24 cellular contexts compared by ENCODE assay signal in genomic region chr10:131938681-131939080, GRCh38. TPM values are rescaled to one million over a fixed set of nuclear protein-coding genes. Genes with fewer than 3 reads are reported as not detected.
DNase-seq lines count a peak whose midpoint lies in the region; ATAC-seq and TF ChIP-seq lines count a peak whose summit lies in the region.
"Had no signal": no experiment of that assay in that cellular context is flagged by ENCODE, and none has a peak within 500 bp of the region (broad histone marks: within the 10 kb centered on the region; RNA-seq: fewer than 3 reads in every experiment).

No MANE protein-coding gene starts in this region.

- POLR2A ChIA-PET in activated CD8-positive, alpha-beta T cell treated with anti-CD3 and anti-CD28 coated beads for 36 hours (lab: Charles Lee): no interaction called here

- no peaks in the 10 kb centered on the region for H3K27me3 Mint-ChIP-seq in activated CD8-positive, alpha-beta T cell treated with anti-CD3 and anti-CD28 coated beads for 36 hours
- H3K27me3 Mint-ChIP-seq: CD4-positive, CD25-positive, alpha-beta regulatory T cell had no signal

- intact Hi-C loops in cardiac septum (cut with DNase I) (no loop called here), heart right ventricle (cut with DNase I) (loop anchor here in 1 of 10 donors (5.0 kb wide), 1 partner anchor 36 kb away; the partner anchor contains the start of gene PPP2R2D), sciatic nerve (cut with DNase I) (no loop called here)
- intact Hi-C loops in activated CD8-positive, alpha-beta T cell treated with anti-CD3 and anti-CD28 coated beads for 36 hours (cut with micrococcal nuclease): no loop called here

- H3K9me3 ChIP-seq in heart right ventricle: no peaks in the 10 kb centered on the region
- H3K9me3 ChIP-seq: Caco-2, MG63, Peyer's patch, SJCRH30 had no signal

- H3K27ac Mint-ChIP-seq in activated CD8-positive, alpha-beta T cell treated with anti-CD3 and anti-CD28 coated beads for 36 hours: no peak overlapping the region
- H3K27ac Mint-ChIP-seq: HFFc6 had no signal

- peaks cover 0 to 96% (median 33%) of the 10 kb centered on the region in 9 donors for H3K36me3 ChIP-seq in heart right ventricle
- H3K36me3 ChIP-seq: SJCRH30 had no signal

- no peak overlapping the region for H3K4me3 ChIP-seq in heart right ventricle
- H3K4me3 ChIP-seq: GM23248, MG63, Peyer's patch, SJCRH30 had no signal

- CTCF ChIA-PET in activated CD8-positive, alpha-beta T cell treated with anti-CD3 and anti-CD28 coated beads for 36 hours (lab: Charles Lee): no interaction called here

- H3K27ac ChIP-seq in heart right ventricle: no peak overlapping the region
- H3K27ac ChIP-seq in cingulate gyrus (ENCODE audit: low read depth, low read length): peak overlapping the region; percentile 19
- H3K27ac ChIP-seq: GM23248, Peyer's patch, SJCRH30 had no signal

- TF ChIP-seq CTCF in heart right ventricle (IDR thresholded peaks at IDR 0.05): no peak
- no peak for TF ChIP-seq CTCF in activated CD8-positive, alpha-beta T cell treated with anti-CD3 and anti-CD28 coated beads for 36 hours (IDR thresholded peaks at IDR 0.05)

- 94 to 96% methylated on average over 10 of the region's 10 CpGs for WGBS in heart right ventricle, 2 donors

- no peaks in the 10 kb centered on the region for H3K9me3 Mint-ChIP-seq in activated CD8-positive, alpha-beta T cell treated with anti-CD3 and anti-CD28 coated beads for 36 hours
- H3K9me3 Mint-ChIP-seq: H9, HFFc6 had no signal

- peaks cover 20% of the 10 kb centered on the region for H3K4me1 Mint-ChIP-seq in activated CD8-positive, alpha-beta T cell treated with anti-CD3 and anti-CD28 coated beads for 36 hours (ENCODE audit: low read depth)

- peaks cover 0 to 32% (median 20%) of the 10 kb centered on the region in 9 donors for H3K4me1 ChIP-seq in heart right ventricle
- H3K4me1 ChIP-seq: Caco-2, Peyer's patch, SJCRH30 had no signal

- no peak for ATAC-seq in heart right ventricle
- no peak for ATAC-seq in sciatic nerve
- no peak for ATAC-seq in activated CD8-positive, alpha-beta T cell treated with anti-CD3 and anti-CD28 coated beads for 36 hours
- ATAC-seq in GM19467 (IDR thresholded peaks at IDR 0.05; ENCODE audit: unreplicated experiment): no peak

- DNase-seq in cardiac septum (ENCODE audit: low spot score) (peak; percentile 54), heart right ventricle (no peak), sciatic nerve (ENCODE audit: low spot score) (peak; percentile 49), activated gamma-delta T cell (lab: John Stamatoyannopoulos, UW) (no peak)
- DNase-seq in activated CD8-positive, alpha-beta T cell treated with anti-CD3 and anti-CD28 coated beads for 36 hours: no peak
- DNase-seq: Caco-2; CD4-positive, CD25-positive, alpha-beta regulatory T cell; DMS 273 treated with DMSO at 0.1 percent for 48 hours; DMS79 treated with DMSO at 0.1 percent for 48 hours; GM23248; H9; HFFc6; Kasumi-1; MG63; NCI-H1417; NCI-H1694 treated with DMSO at 0.1 percent for 48 hours; NCI-H2081 treated with DMSO at 0.1 percent for 48 hours; NCI-H2171 treated with DMSO at 0.1 percent for 48 hours; NCI-H446; NCI-H526; SJCRH30 had no signal

- no peak overlapping the region for H3K4me3 Mint-ChIP-seq in activated CD8-positive, alpha-beta T cell treated with anti-CD3 and anti-CD28 coated beads for 36 hours
- H3K4me3 Mint-ChIP-seq: CD4-positive, CD25-positive, alpha-beta regulatory T cell; H9; HFFc6 had no signal

- peaks cover 35% of the 10 kb centered on the region for H3K36me3 Mint-ChIP-seq in activated CD8-positive, alpha-beta T cell treated with anti-CD3 and anti-CD28 coated beads for 36 hours (ENCODE audit: low read depth)

- H3K27me3 ChIP-seq in heart right ventricle: no peaks in the 10 kb centered on the region
- H3K27me3 ChIP-seq: MG63, Peyer's patch, SJCRH30 had no signal

RNA-seq across cellular contexts. Expression of gene PPP2R2D, which starts 37.9 kb away (rescaled TPM):
- total RNA-seq in cardiac septum (35.3 TPM), heart right ventricle (10 to 100 TPM; 26.8 to 46.5 (median 35.1) TPM), sciatic nerve (30.1 TPM)
- polyA plus RNA-seq in heart right ventricle: 10 to 100 TPM; 32.5 to 45.9 TPM
- 10 to 100 TPM; 31.6 to 32.3 TPM for total RNA-seq in activated CD8-positive, alpha-beta T cell treated with anti-CD3 and anti-CD28 coated beads for 36 hours

RNA-seq across cellular contexts. Expression of gene BNIP3, which starts 43.0 kb away (rescaled TPM):
- 112 TPM for total RNA-seq in cardiac septum
- 100 to 1,000 TPM; 111 to 211 (median 159) TPM for total RNA-seq in heart right ventricle
- 10 to 100 TPM; 34.6 to 80.5 TPM for polyA plus RNA-seq in heart right ventricle
- 37.9 TPM for total RNA-seq in sciatic nerve
- 100 to 1,000 TPM; 207 to 216 TPM for total RNA-seq in activated CD8-positive, alpha-beta T cell treated with anti-CD3 and anti-CD28 coated beads for 36 hours

Comparison
In these comparisons a context has a peak if more than half of its experiments do, and no peak if none do; other contexts are left out.
1. DNase-seq: peak in cardiac septum (single experiment) and sciatic nerve (single experiment); none in heart right ventricle (0 of 2), activated CD8-positive, alpha-beta T cell treated with anti-CD3 and anti-CD28 coated beads for 36 hours (single experiment) and activated gamma-delta T cell (single experiment).